17 cellular contexts compared by ENCODE assay signal in the genomic region with DNA sequence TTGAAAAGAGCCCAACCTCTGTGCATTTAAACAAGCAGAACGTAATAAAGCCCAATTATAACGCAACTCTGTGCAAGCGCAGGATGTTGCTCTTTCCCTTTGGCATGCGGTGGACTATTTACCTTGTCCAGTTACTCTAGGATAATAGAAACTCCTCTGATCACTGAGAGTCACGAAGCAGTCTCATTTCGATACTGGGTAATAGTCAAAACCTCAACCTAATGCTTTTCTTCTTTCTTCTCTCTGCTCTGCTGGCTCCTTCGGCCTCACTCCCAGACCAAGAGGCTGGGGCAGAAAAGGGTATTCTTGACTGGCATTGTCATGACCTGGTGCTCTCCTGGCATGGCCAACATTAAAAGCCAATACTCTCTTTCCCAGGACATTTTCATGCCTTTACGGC.
DNase-seq lines count a peak whose midpoint lies in the region; ATAC-seq and TF ChIP-seq lines count a peak whose summit lies in the region.
"Had no signal": no experiment of that assay in that cellular context is flagged by ENCODE, and none has a peak within 500 bp of the region (broad histone marks: within the 10 kb centered on the region; RNA-seq: fewer than 3 reads in every experiment).

No MANE protein-coding gene starts in this region.

- H3K27me3 Mint-ChIP-seq in progenitor cell of endocrine pancreas, result no peaks in the 10 kb centered on the region

- ATAC-seq in GM18858 (IDR thresholded peaks at IDR 0.05; ENCODE audit: unreplicated experiment) (peak; percentile 85), GM21381 (IDR thresholded peaks at IDR 0.05; ENCODE audit: unreplicated experiment) (peak; percentile 56), HG02938 (IDR thresholded peaks at IDR 0.05; ENCODE audit: unreplicated experiment) (peak; percentile 70), HG03565 (IDR thresholded peaks at IDR 0.05; ENCODE audit: unreplicated experiment) (peak; percentile 87)
- ATAC-seq: left lung had no signal

- no peaks in the 10 kb centered on the region for H3K9me3 Mint-ChIP-seq in progenitor cell of endocrine pancreas (ENCODE audit: low read depth)
- H3K9me3 Mint-ChIP-seq: HFFc6; stimulated activated effector memory CD8-positive, alpha-beta T cell treated with anti-CD3 and anti-CD28 coated beads, Interleukin-12 subunit alpha, Interleukin-12 subunit beta, amount 100 ng/mL, for 72 hours had no signal

- no peak for DNase-seq in SHP77 (lab: John Stamatoyannopoulos, UW)
- DNase-seq in retina, result no peak
- DNase-seq in progenitor cell of endocrine pancreas (ENCODE audit: low spot score, unreplicated experiment), result no peak
- no peak for DNase-seq in putamen (ENCODE audit: low spot score)
- DNase-seq: activated T-cell treated with anti-CD3 and anti-CD28 coated beads, Interleukin-2, amount 50 U/mL, for 1 hour; aorta; effector memory CD4-positive, alpha-beta T cell; HFFc6; left lung; NCI-H446 treated with DMSO at 0.1 percent for 48 hours; SJCRH30; WERI-Rb-1 had no signal

- no peaks in the 10 kb centered on the region for H3K36me3 Mint-ChIP-seq in progenitor cell of endocrine pancreas (ENCODE audit: insufficient read depth)
- H3K36me3 Mint-ChIP-seq: stimulated activated effector memory CD8-positive, alpha-beta T cell treated with anti-CD3 and anti-CD28 coated beads, Interleukin-12 subunit alpha, Interleukin-12 subunit beta, amount 100 ng/mL, for 72 hours had no signal

- H3K4me1 Mint-ChIP-seq in progenitor cell of endocrine pancreas (ENCODE audit: low read depth), result no peaks in the 10 kb centered on the region
- H3K4me1 Mint-ChIP-seq: stimulated activated effector memory CD8-positive, alpha-beta T cell treated with anti-CD3 and anti-CD28 coated beads, Interleukin-12 subunit alpha, Interleukin-12 subunit beta, amount 100 ng/mL, for 72 hours had no signal

- H3K4me3 Mint-ChIP-seq in progenitor cell of endocrine pancreas (ENCODE audit: low read depth), result no peak overlapping the region
- H3K4me3 Mint-ChIP-seq: HFFc6; stimulated activated effector memory CD8-positive, alpha-beta T cell treated with anti-CD3 and anti-CD28 coated beads, Interleukin-12 subunit alpha, Interleukin-12 subunit beta, amount 100 ng/mL, for 72 hours had no signal

- TF ChIP-seq CTCF in progenitor cell of endocrine pancreas (IDR thresholded peaks at IDR 0.05; ENCODE audit: unreplicated experiment), result no peak

- H3K27ac Mint-ChIP-seq in progenitor cell of endocrine pancreas, result no peak overlapping the region
- H3K27ac Mint-ChIP-seq: HFFc6; stimulated activated effector memory CD8-positive, alpha-beta T cell treated with anti-CD3 and anti-CD28 coated beads, Interleukin-12 subunit alpha, Interleukin-12 subunit beta, amount 100 ng/mL, for 72 hours had no signal
